1 cellular context compared by ENCODE assay signal in the genomic region with DNA sequence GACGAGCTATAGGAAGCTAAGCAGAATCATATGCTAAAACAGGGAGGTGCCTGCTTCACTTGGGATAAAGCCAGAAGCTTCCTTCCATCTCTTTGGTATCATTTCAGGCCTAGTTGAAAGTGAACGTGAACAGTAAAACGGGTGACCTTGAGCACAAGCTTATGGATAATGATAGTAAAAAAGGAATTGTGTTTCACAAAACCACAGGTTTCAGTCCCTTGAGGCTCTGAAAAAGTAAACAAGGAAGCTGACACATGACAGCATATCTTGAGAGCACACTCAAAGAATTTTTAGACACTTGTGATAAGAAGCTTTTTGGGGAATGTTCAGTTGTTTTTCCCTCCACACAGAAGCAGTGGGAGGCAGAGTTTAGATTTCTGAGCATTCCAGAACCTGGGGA.
TF ChIP-seq lines count a peak whose summit lies in the region.

No MANE protein-coding gene starts in this region.

TF ChIP-seq in K562, 482 proteins besides CTCF, POLR2A, EP300 and RAD21 (continued from another document and continues in another):
- TF ChIP-seq, protein P1, sequence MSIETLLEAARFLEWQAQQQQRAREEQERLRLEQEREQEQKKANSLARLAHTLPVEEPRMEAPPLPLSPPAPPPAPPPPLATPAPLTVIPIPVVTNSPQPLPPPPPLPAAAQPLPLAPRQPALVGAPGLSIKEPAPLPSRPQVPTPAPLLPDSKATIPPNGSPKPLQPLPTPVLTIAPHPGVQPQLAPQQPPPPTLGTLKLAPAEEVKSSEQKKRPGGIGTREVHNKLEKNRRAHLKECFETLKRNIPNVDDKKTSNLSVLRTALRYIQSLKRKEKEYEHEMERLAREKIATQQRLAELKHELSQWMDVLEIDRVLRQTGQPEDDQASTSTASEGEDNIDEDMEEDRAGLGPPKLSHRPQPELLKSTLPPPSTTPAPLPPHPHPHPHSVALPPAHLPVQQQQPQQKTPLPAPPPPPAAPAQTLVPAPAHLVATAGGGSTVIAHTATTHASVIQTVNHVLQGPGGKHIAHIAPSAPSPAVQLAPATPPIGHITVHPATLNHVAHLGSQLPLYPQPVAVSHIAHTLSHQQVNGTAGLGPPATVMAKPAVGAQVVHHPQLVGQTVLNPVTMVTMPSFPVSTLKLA (conservative IDR thresholded peaks at IDR 0.05), result 0 out of 4 replicates have a peak, but pooled peaks of 1 of the 2 experiments have one; percentile 42
- TF ChIP-seq RBM14 (IDR thresholded peaks at IDR 0.05; ENCODE audit: borderline replicate concordance, insufficient read depth, low read depth, low read length) (no peak), NR2C1 (IDR thresholded peaks at IDR 0.05) (no peak), NR2C1 (tag; IDR thresholded peaks at IDR 0.05) (no peak), POLR2G (IDR thresholded peaks at IDR 0.05; ENCODE audit: low read depth, low read length) (no peak), RBM25 (IDR thresholded peaks at IDR 0.05; ENCODE audit: low read depth, low read length, severe bottlenecking) (no peak), C11orf30 (IDR thresholded peaks at IDR 0.05; ENCODE audit: low read depth) (no peak), ZNF165 (CRISPR knock-in tag; IDR thresholded peaks at IDR 0.05; ENCODE audit: borderline replicate concordance) (no peak), TAL1 (IDR thresholded peaks at IDR 0.05) (peak; percentile 66), ELF1 (tag; IDR thresholded peaks at IDR 0.05) (no peak), CBX3 (IDR thresholded peaks at IDR 0.05; ENCODE audit: borderline replicate concordance in 1 of 2, low read length in 2 of 2) (no peak), BMI1 (IDR thresholded peaks at IDR 0.05; ENCODE audit: low read length) (no peak), TEAD4 (IDR thresholded peaks at IDR 0.05; ENCODE audit: low read length) (peak; percentile 80), TEAD4 (CRISPR knock-in tag; IDR thresholded peaks at IDR 0.05; ENCODE audit: borderline replicate concordance) (no peak), SMARCE1 (IDR thresholded peaks at IDR 0.05) (peak; percentile 80; the same call in 1 of the 2 replicates), DPF2 (IDR thresholded peaks at IDR 0.05) (peak; percentile 56; the same call in 1 of the 2 replicates), FOXA3 (CRISPR knock-in tag; conservative IDR thresholded peaks at IDR 0.05 in 1 of 2, IDR thresholded peaks at IDR 0.05 in 1 of 2) (peak in 1 of 2 experiments; percentile 98; a peak in 2 of 4 replicates), MTA1 (IDR thresholded peaks at IDR 0.05; ENCODE audit: borderline replicate concordance) (no peak), CBFA2T2 (conservative IDR thresholded peaks at IDR 0.05) (peak; percentile 37), ZNF140 (CRISPR knock-in tag; IDR thresholded peaks at IDR 0.05) (no peak), PYGO2 (tag; IDR thresholded peaks at IDR 0.05) (no peak), ZBTB1 (CRISPR knock-in tag; IDR thresholded peaks at IDR 0.05; ENCODE audit: borderline replicate concordance, low read depth) (no peak), CCNT2 (IDR thresholded peaks at IDR 0.05; ENCODE audit: borderline replicate concordance, extremely low read depth, insufficient read length, low read depth, low read length) (peak; percentile 32), SRF (CRISPR knock-in tag; IDR thresholded peaks at IDR 0.05) (no peak), TOE1 (IDR thresholded peaks at IDR 0.05; ENCODE audit: borderline replicate concordance) (no peak), TOE1 (CRISPR knock-in tag; IDR thresholded peaks at IDR 0.05; ENCODE audit: borderline replicate concordance, low read depth) (no peak), DNMT1 (IDR thresholded peaks at IDR 0.05) (no peak), ESRRB (CRISPR knock-in tag; IDR thresholded peaks at IDR 0.05; ENCODE audit: borderline replicate concordance) (no peak), YY1 (IDR thresholded peaks at IDR 0.05; ENCODE audit: borderline replicate concordance in 1 of 3, control insufficient read depth in 1 of 3, extremely low read depth in 1 of 3, insufficient read depth in 3 of 3, insufficient read length in 1 of 3, insufficient replicate concordance in 2 of 3, low read depth in 1 of 3, low read length in 2 of 3) (no peak), SMAD2 (IDR thresholded peaks at IDR 0.05; ENCODE audit: low read depth, low read length) (no peak), TAF7 (tag; IDR thresholded peaks at IDR 0.05) (no peak), CXXC5 (CRISPR knock-in tag; IDR thresholded peaks at IDR 0.05) (no peak), ZNF41 (CRISPR knock-in tag; conservative IDR thresholded peaks at IDR 0.05) (no peak), ZNF347 (CRISPR knock-in tag; IDR thresholded peaks at IDR 0.05; ENCODE audit: low read depth) (no peak), HNRNPH1 (optimal IDR thresholded peaks at IDR 0.05; ENCODE audit: low read depth, low read length) (no peak), GTF2A2 (tag; IDR thresholded peaks at IDR 0.05) (no peak), XRCC3 (IDR thresholded peaks at IDR 0.05) (no peak), ZNF583 (CRISPR knock-in tag; IDR thresholded peaks at IDR 0.05) (no peak), TRIM28 (IDR thresholded peaks at IDR 0.05) (no peak), MYC (IDR thresholded peaks at IDR 0.05; ENCODE audit: low read depth, low read length) (0 out of 2 replicates have a peak, but pooled peaks have one; percentile 36), MYC (CRISPR knock-in tag; IDR thresholded peaks at IDR 0.05; ENCODE audit: borderline replicate concordance, low read depth) (no peak), TFAM (CRISPR knock-in tag; conservative IDR thresholded peaks at IDR 0.05) (no peak), ZFP36 (IDR thresholded peaks at IDR 0.05; ENCODE audit: low read depth, low read length, partially characterized antibody) (no peak), ELF4 (CRISPR knock-in tag; IDR thresholded peaks at IDR 0.05) (no peak), SPI1 (IDR thresholded peaks at IDR 0.05; ENCODE audit: borderline replicate concordance, low read depth, low read length) (no peak), ZNF668 (CRISPR knock-in tag; IDR thresholded peaks at IDR 0.05) (no peak), RBM34 (IDR thresholded peaks at IDR 0.05; ENCODE audit: borderline replicate concordance, insufficient read depth, low read length) (no peak), WHSC1 (IDR thresholded peaks at IDR 0.05; ENCODE audit: low read length) (no peak), KDM4B (IDR thresholded peaks at IDR 0.05; ENCODE audit: borderline replicate concordance in 2 of 2, low read depth in 1 of 2) (no peak), ADNP (tag; IDR thresholded peaks at IDR 0.05) (no peak), RCOR1 (IDR thresholded peaks at IDR 0.05; ENCODE audit: borderline replicate concordance in 1 of 2, low read depth in 2 of 2, low read length in 2 of 2) (peak in 1 of 2 experiments; percentile 85; a peak in 2 of 4 replicates)
- TF ChIP-seq, protein P2, sequence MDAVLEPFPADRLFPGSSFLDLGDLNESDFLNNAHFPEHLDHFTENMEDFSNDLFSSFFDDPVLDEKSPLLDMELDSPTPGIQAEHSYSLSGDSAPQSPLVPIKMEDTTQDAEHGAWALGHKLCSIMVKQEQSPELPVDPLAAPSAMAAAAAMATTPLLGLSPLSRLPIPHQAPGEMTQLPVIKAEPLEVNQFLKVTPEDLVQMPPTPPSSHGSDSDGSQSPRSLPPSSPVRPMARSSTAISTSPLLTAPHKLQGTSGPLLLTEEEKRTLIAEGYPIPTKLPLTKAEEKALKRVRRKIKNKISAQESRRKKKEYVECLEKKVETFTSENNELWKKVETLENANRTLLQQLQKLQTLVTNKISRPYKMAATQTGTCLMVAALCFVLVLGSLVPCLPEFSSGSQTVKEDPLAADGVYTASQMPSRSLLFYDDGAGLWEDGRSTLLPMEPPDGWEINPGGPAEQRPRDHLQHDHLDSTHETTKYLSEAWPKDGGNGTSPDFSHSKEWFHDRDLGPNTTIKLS (IDR thresholded peaks at IDR 0.05; ENCODE audit: borderline replicate concordance, low read depth), result no peak
- TF ChIP-seq, protein P3, sequence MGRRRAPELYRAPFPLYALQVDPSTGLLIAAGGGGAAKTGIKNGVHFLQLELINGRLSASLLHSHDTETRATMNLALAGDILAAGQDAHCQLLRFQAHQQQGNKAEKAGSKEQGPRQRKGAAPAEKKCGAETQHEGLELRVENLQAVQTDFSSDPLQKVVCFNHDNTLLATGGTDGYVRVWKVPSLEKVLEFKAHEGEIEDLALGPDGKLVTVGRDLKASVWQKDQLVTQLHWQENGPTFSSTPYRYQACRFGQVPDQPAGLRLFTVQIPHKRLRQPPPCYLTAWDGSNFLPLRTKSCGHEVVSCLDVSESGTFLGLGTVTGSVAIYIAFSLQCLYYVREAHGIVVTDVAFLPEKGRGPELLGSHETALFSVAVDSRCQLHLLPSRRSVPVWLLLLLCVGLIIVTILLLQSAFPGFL (CRISPR knock-in tag; IDR thresholded peaks at IDR 0.05), result no peak
- TF ChIP-seq, protein P4, sequence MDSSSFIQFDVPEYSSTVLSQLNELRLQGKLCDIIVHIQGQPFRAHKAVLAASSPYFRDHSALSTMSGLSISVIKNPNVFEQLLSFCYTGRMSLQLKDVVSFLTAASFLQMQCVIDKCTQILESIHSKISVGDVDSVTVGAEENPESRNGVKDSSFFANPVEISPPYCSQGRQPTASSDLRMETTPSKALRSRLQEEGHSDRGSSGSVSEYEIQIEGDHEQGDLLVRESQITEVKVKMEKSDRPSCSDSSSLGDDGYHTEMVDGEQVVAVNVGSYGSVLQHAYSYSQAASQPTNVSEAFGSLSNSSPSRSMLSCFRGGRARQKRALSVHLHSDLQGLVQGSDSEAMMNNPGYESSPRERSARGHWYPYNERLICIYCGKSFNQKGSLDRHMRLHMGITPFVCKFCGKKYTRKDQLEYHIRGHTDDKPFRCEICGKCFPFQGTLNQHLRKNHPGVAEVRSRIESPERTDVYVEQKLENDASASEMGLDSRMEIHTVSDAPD (CRISPR knock-in tag; IDR thresholded peaks at IDR 0.05), result no peak
- TF ChIP-seq, protein P5, sequence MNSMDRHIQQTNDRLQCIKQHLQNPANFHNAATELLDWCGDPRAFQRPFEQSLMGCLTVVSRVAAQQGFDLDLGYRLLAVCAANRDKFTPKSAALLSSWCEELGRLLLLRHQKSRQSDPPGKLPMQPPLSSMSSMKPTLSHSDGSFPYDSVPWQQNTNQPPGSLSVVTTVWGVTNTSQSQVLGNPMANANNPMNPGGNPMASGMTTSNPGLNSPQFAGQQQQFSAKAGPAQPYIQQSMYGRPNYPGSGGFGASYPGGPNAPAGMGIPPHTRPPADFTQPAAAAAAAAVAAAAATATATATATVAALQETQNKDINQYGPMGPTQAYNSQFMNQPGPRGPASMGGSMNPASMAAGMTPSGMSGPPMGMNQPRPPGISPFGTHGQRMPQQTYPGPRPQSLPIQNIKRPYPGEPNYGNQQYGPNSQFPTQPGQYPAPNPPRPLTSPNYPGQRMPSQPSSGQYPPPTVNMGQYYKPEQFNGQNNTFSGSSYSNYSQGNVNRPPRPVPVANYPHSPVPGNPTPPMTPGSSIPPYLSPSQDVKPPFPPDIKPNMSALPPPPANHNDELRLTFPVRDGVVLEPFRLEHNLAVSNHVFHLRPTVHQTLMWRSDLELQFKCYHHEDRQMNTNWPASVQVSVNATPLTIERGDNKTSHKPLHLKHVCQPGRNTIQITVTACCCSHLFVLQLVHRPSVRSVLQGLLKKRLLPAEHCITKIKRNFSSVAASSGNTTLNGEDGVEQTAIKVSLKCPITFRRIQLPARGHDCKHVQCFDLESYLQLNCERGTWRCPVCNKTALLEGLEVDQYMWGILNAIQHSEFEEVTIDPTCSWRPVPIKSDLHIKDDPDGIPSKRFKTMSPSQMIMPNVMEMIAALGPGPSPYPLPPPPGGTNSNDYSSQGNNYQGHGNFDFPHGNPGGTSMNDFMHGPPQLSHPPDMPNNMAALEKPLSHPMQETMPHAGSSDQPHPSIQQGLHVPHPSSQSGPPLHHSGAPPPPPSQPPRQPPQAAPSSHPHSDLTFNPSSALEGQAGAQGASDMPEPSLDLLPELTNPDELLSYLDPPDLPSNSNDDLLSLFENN (IDR thresholded peaks at IDR 0.05; ENCODE audit: low read depth in 2 of 2, low read length in 2 of 2), result no peak
- TF ChIP-seq, protein P6, sequence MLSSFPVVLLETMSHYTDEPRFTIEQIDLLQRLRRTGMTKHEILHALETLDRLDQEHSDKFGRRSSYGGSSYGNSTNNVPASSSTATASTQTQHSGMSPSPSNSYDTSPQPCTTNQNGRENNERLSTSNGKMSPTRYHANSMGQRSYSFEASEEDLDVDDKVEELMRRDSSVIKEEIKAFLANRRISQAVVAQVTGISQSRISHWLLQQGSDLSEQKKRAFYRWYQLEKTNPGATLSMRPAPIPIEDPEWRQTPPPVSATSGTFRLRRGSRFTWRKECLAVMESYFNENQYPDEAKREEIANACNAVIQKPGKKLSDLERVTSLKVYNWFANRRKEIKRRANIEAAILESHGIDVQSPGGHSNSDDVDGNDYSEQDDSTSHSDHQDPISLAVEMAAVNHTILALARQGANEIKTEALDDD (IDR thresholded peaks at IDR 0.05), result no peak
- TF ChIP-seq, protein P7, sequence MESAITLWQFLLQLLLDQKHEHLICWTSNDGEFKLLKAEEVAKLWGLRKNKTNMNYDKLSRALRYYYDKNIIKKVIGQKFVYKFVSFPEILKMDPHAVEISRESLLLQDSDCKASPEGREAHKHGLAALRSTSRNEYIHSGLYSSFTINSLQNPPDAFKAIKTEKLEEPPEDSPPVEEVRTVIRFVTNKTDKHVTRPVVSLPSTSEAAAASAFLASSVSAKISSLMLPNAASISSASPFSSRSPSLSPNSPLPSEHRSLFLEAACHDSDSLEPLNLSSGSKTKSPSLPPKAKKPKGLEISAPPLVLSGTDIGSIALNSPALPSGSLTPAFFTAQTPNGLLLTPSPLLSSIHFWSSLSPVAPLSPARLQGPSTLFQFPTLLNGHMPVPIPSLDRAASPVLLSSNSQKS (CRISPR knock-in tag; IDR thresholded peaks at IDR 0.05), result no peak
